In the genomic region with DNA sequence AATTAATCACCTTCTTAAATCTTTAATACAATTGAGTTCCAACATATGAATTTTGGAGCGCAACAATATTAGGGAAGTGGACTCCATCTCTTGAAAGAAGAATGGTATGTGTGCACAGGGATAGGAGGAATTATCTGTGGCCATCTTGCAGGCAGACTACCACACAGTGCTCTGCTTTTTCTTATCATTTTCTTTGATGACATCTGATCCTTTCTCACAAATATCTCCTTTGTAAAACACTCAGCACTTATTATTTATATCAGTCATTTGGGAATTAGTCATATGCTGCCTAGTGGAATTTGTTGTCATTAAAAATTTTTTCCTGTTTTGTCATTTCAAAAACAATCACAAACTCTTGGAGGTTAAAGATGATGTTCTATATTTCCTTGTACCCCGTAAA, we compare ENCODE assay signal across 20 cellular contexts.
"Had no signal": no experiment of that assay in that cellular context is flagged by ENCODE, and none has a peak within 500 bp of the region (broad histone marks: within the 10 kb centered on the region; RNA-seq: fewer than 3 reads in every experiment).

No MANE protein-coding gene starts in this region.

- ATAC-seq: gastroesophageal sphincter; natural killer cell treated with Interleukin-12 subunit alpha and Interleukin-12 subunit beta and Interleukin-15 and Interleukin-18, amount 100 ng/mL, for 72 hours; stimulated activated naive B cell treated with anti-CD40 and anti-IgM and Interleukin-4, amounts not matched to agents 10 μg/mL and 1 μg/mL and 100 μg/mL, for 72 hours; WTC11 had no signal

- H3K27me3 ChIP-seq: breast epithelium, gastroesophageal sphincter, thyroid gland had no signal

- H3K27ac ChIP-seq: breast epithelium, epithelial cell of prostate, gastroesophageal sphincter, left ventricle myocardium inferior, thyroid gland had no signal

- FAIRE-seq: urothelium cell line had no signal

- H3K36me3 ChIP-seq: breast epithelium, gastroesophageal sphincter, left ventricle myocardium inferior, thyroid gland had no signal

- H3K4me1 ChIP-seq: breast epithelium, gastroesophageal sphincter, left ventricle myocardium inferior, thyroid gland had no signal

- H3K9me3 ChIP-seq: breast epithelium, gastroesophageal sphincter, thyroid gland had no signal

- DNase-seq: activated CD4-positive, alpha-beta memory T cell treated with anti-CD3 and anti-CD28 coated beads, Interleukin-2, amount 10 ng/mL, durations not matched to agents 7 days and 5 days; activated CD4-positive, alpha-beta T cell treated with anti-CD3 and anti-CD28 coated beads for 4 hours; activated effector memory CD4-positive, alpha-beta T cell treated with anti-CD3 and anti-CD28 coated beads, Interleukin-2, amount 50 U/mL, for 16 hours; activated T-cell treated with anti-CD3 and anti-CD28 coated beads, Interleukin-2, amount 50 U/mL, for 24 hours; amygdala; cerebellar nuclear complex; effector memory CD4-positive, alpha-beta T cell; islet precursor cell; left ventricle myocardium inferior; retina; stimulated activated CD4-positive, alpha-beta T cell treated with anti-CD3 and anti-CD28 coated beads, Interleukin-15, amount 100 ng/mL, for 24 hours; stimulated activated CD4-positive, alpha-beta T cell treated with anti-CD3 and anti-CD28 coated beads, Interleukin-4, amount 100 ng/mL, for 1 hour; stimulated activated naive B cell treated with anti-CD40 and anti-IgM and Interleukin-4, amounts not matched to agents 10 μg/mL and 1 μg/mL and 100 μg/mL, for 72 hours; thyroid gland had no signal

- H3K4me3 ChIP-seq: breast epithelium, gastroesophageal sphincter, left ventricle myocardium inferior, thyroid gland had no signal
